ENCODE assay signal across 8 cellular contexts in the genomic region with DNA sequence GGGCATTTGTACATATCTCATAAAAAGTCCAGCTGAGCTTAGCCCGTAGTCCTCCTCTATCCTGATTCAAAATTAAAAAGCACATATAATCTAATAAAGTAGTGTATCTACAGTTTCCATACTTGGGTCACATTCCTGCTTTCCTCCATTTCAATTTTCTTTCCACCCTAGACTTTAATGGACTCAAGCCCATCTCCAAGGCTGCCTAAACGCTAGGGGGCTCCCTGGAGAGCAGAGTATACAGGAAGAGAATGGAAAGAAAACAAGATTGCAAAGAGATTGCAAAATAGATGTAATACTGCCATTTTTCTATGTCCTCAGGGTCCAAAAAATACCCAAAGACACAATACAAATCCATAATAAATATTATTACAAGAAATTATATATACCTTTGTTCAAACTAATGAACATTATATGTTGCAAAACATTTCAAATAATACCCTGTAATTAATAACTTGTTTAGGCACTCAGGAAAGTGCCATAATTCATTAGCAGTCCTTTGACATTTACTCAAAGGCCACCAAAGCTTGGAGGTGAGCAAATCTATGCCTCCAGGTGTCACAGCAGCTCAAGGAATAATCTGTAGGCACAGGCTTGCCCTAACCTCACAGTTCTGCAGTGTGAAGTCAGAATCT. TPM values are rescaled to one million over a fixed set of nuclear protein-coding genes. Genes with fewer than 3 reads are reported as not detected.
DNase-seq lines count a peak whose midpoint lies in the region; ATAC-seq, FAIRE-seq and TF ChIP-seq lines count a peak whose summit lies in the region.

No MANE protein-coding gene starts in this region.

- WGBS in small intestine, 3 donors: 14 to 21% (median 17%) methylated on average over 2 of the region's 2 CpGs

- H3K27me3 ChIP-seq in right atrium auricular region: no peaks in the 10 kb centered on the region
- no peaks in the 10 kb centered on the region for H3K27me3 ChIP-seq in small intestine (ENCODE audit: control insufficient read depth in 2 of 2, insufficient read depth in 2 of 2, low read length in 2 of 2)

- H3K4me3 ChIP-seq in right atrium auricular region (no peak overlapping the region), small intestine (ENCODE audit: low read depth in 1 of 2, low read length in 2 of 2) (no peak overlapping the region)

- peak; percentile 24 for DNase-seq in GDM1 (lab: John Stamatoyannopoulos, UW)
- DNase-seq in MV-4-11 (lab: John Stamatoyannopoulos, UW): peak; percentile 83
- peak; percentile 75 for DNase-seq in SK-N-DZ (ENCODE audit: low spot score)
- DNase-seq in activated naive CD8-positive, alpha-beta T cell treated with anti-CD3 and anti-CD28 coated beads, Interleukin-2, amount 50 U/mL, for 16 hours (ENCODE audit: low read depth, low spot score): peak; percentile 36
- DNase-seq in right atrium auricular region (ENCODE audit: low spot score): no peak
- peak; percentile 76 for DNase-seq in small intestine

- peaks cover 10% of the 10 kb centered on the region for H3K36me3 ChIP-seq in right atrium auricular region
- H3K36me3 ChIP-seq in small intestine (ENCODE audit: control insufficient read depth in 2 of 2, insufficient read depth in 2 of 2, low read length in 2 of 2): peaks cover 0 to 4% of the 10 kb centered on the region in 2 donors

- H3K27ac ChIP-seq in right atrium auricular region: no peak overlapping the region
- peak overlapping the region in 1 of 2 donors; percentile 68 for H3K27ac ChIP-seq in small intestine (ENCODE audit: low read depth in 1 of 2, low read length in 1 of 2)

- H3K9me3 ChIP-seq in right atrium auricular region (no peaks in the 10 kb centered on the region), small intestine (ENCODE audit: control insufficient read depth, low read depth) (no peaks in the 10 kb centered on the region)

- TF ChIP-seq CTCF in right atrium auricular region (IDR thresholded peaks at IDR 0.05): peak; percentile 41 to 71

- peaks cover 0 to 15% of the 10 kb centered on the region in 2 donors for H3K4me1 ChIP-seq in right atrium auricular region
- no peaks in the 10 kb centered on the region for H3K4me1 ChIP-seq in small intestine (ENCODE audit: control insufficient read depth in 2 of 2, insufficient read depth in 1 of 2, low read depth in 1 of 2, low read length in 1 of 2)

- ATAC-seq in HG02588 (IDR thresholded peaks at IDR 0.05; ENCODE audit: unreplicated experiment): no peak
- ATAC-seq in GM19463 (IDR thresholded peaks at IDR 0.05; ENCODE audit: unreplicated experiment): no peak

- FAIRE-seq in small intestine (lab: Jason Lieb, UNC): no peak

RNA-seq across cellular contexts. Expression of gene MCM3, which starts 2.4 kb away (rescaled TPM):
- polyA plus RNA-seq in SK-N-DZ (2014; cell fraction: cytosol; rRNA removed): 370 and 414 TPM in 2 replicates
- polyA plus RNA-seq in SK-N-DZ (2014; cell fraction: nucleus; rRNA removed): 408 TPM in 2 replicates
- 10 to 100 TPM; 18.5 to 20.8 TPM for total RNA-seq in right atrium auricular region
- polyA plus RNA-seq in small intestine: 10 to 100 TPM in 2 of 3 donors, 1 to 10 TPM in 1; 9.4 to 46.8 (median 11.1) TPM

RNA-seq across cellular contexts. Expression of gene IL17F, which starts 42.6 kb away (rescaled TPM):
- polyA plus RNA-seq in SK-N-DZ (2014; cell fraction: cytosol; rRNA removed): not detected in 2 replicates
- not detected in 2 replicates for polyA plus RNA-seq in SK-N-DZ (2014; cell fraction: nucleus; rRNA removed)
- not detected for total RNA-seq in right atrium auricular region
- not detected for polyA plus RNA-seq in small intestine
